In the genomic region with DNA sequence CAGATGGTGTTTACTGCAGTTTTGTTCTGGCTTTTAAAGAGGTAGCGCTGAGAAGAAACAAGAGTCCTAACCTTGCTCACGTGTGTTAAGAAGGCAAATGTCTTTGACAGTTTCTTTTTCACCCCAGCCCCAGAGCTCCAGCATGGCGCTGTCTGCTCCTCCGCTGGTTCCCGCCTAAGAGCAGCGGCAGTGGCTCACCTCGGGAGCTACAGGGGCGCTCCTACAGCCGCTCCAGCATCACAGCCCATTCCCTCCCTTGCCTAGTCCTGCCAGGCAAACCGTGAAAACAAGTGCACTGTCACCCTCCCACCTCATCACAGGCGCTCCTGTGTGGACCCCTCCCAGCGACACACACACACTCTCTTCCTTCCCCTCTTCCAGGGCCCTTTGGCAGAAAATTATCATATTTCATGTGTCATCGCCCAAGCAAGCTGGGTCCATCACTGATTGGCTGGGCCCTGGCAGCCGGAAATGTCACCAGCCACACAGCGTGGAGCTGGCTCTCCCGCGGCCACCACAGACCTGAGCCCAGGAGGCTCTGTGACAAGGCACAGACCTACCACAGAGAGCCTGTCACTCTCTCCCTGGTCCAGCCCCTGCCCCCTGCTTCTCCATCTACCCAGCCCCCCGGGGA, we compare ENCODE assay signal across 8 cellular contexts. TPM values are rescaled to one million over a fixed set of nuclear protein-coding genes. Genes with fewer than 3 reads are reported as not detected.
DNase-seq lines count a peak whose midpoint lies in the region; ATAC-seq and TF ChIP-seq lines count a peak whose summit lies in the region.

No MANE protein-coding gene starts in this region.

- no peak for ATAC-seq in HG02884 (IDR thresholded peaks at IDR 0.05; ENCODE audit: unreplicated experiment)

- H3K9me3 ChIP-seq in ES-I3 (ENCODE audit: control insufficient read depth, insufficient read depth, low read length) (peaks cover 3% of the 10 kb centered on the region; the same call in 1 of the 2 replicates), cardiac muscle cell (ENCODE audit: low read depth) (no peaks in the 10 kb centered on the region)

- H3K36me3 Mint-ChIP-seq in HFFc6 (ENCODE audit: low read depth) = no peaks in the 10 kb centered on the region; the same call in 1 of the 2 replicates

- peak overlapping the region; percentile 83 for H3K27ac Mint-ChIP-seq in HFFc6

- DNase-seq in HFFc6 = peak; percentile 50
- DNase-seq in NCI-H526 (lab: John Stamatoyannopoulos, UW) = peak; percentile 92 to 94
- peak; percentile 54 for DNase-seq in activated T-cell treated with anti-CD3 and anti-CD28 coated beads for 1 hour (ENCODE audit: low read depth)
- peak; percentile 16 to 59 for DNase-seq in cardiac muscle cell (ENCODE audit: low read depth in 1 of 2, low spot score in 1 of 2)
- DNase-seq in retinal pigment epithelial cell (ENCODE audit: low read depth) = no peak
- DNase-seq in COLO829 (ENCODE audit: low spot score) = no peak

- H3K4me3 ChIP-seq in cardiac muscle cell (peak overlapping the region; percentile 1), retinal pigment epithelial cell (ENCODE audit: low read length) (peak overlapping the region; percentile 29)

- no peak for TF ChIP-seq CTCF in HFFc6 (IDR thresholded peaks at IDR 0.05)
- no peak for TF ChIP-seq CTCF in cardiac muscle cell (IDR thresholded peaks at IDR 0.05; ENCODE audit: low read depth, low read length)
- no peak for TF ChIP-seq CTCF in retinal pigment epithelial cell (conservative IDR thresholded peaks at IDR 0.05; ENCODE audit: low read depth, low read length)

- H3K27ac ChIP-seq in cardiac muscle cell = no peak overlapping the region

- H3K4me1 Mint-ChIP-seq in HFFc6 (ENCODE audit: low read depth) = peaks cover 64% of the 10 kb centered on the region

- H3K27me3 ChIP-seq in cardiac muscle cell = peaks cover 17% of the 10 kb centered on the region

- peaks cover 8% of the 10 kb centered on the region; the same call in 1 of the 2 replicates for H3K9me3 Mint-ChIP-seq in HFFc6

- H3K4me1 ChIP-seq in ES-I3 (ENCODE audit: insufficient read depth, low read length) (peaks cover 24% of the 10 kb centered on the region; the same call in 1 of the 2 replicates), cardiac muscle cell (ENCODE audit: low read depth) (peaks cover 7% of the 10 kb centered on the region)

- H3K9ac ChIP-seq in ES-I3 (ENCODE audit: low read depth, low read length) = peak overlapping the region; percentile 85; the same call in 1 of the 2 replicates

- no peaks in the 10 kb centered on the region; the same call in 1 of the 2 replicates for H3K27me3 Mint-ChIP-seq in HFFc6 (ENCODE audit: insufficient read depth)

- peak overlapping the region; percentile 89 for H3K4me3 Mint-ChIP-seq in HFFc6

- no peaks in the 10 kb centered on the region for H3K36me3 ChIP-seq in ES-I3 (ENCODE audit: insufficient read depth, low read length)
- H3K36me3 ChIP-seq in cardiac muscle cell = no peaks in the 10 kb centered on the region

RNA-seq across cellular contexts. Expression of a gene that starts 1.2 kb away (rescaled TPM):
- total RNA-seq in HFFc6 (2021; fragmentation: NEBNext Ultra II Directional; extraction: Animal tissue kit (Norgen Biotek cat#: 25700)) = 1 to 10 TPM; 7.0 to 9.7 (median 7.9) TPM
- 0.42 TPM in 2 replicates for total RNA-seq in cardiac muscle cell
- polyA plus RNA-seq in cardiac muscle cell = 0.62 and 1.4 TPM in 2 replicates

Comparison
In these comparisons a context has a peak if more than half of its experiments do, and no peak if none do; other contexts are left out.
1. DNase-seq: peak in HFFc6 (single experiment), NCI-H526 (2 of 2), activated T-cell treated with anti-CD3 and anti-CD28 coated beads for 1 hour (single experiment) and cardiac muscle cell (2 of 2); none in retinal pigment epithelial cell (single experiment) and COLO829 (single experiment).